ENCODE assay signal across 1 cellular context in the genomic region with DNA sequence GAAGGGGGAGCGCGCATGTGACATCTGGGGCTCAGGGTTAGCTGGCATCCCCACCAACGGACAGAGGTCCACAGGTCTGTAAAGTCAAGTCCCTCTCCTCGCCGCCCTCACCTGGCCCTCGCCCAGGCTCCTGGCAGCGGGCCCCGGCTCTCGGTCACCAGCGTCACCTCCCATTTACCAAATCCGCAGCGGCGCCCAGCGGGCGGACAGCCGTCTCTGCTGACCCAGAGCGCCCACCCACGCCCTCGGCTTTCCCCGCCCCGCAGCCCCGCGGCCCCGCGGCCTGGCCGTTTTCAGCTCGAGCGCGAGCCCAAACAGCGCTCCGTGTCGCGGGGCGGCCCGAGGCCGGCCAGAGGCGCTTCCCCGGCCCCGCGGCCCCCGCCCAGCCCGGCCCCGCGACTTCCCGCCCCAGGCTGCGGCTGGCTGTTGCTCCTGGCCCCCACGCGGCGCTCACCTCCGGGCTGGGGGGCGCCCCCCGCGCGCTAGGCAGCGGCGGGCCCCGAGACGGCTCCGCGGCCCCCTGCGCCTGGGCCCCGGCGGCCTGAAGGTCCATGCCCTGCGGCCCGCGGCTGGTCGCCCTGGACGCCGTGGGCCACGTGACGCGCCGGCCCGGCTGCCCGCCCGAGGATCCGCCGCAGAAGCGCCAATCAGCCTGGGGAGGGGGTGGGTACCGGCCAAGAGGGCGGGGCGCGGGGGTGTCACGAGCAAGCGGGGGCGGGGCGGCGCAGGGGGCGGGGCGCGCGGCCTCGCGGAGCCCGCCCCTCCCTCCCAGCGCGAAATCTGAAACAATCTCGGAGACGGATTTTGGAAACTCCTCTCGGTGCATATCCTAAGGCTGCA.
TF ChIP-seq lines count a peak whose summit lies in the region.

A gene with protein sequence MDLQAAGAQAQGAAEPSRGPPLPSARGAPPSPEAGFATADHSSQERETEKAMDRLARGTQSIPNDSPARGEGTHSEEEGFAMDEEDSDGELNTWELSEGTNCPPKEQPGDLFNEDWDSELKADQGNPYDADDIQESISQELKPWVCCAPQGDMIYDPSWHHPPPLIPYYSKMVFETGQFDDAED (minus strand): TSS at position 598 of the 840 bp plus-strand sequence. CDS start 45 bp downstream, at position 553.

TF ChIP-seq in SK-N-SH, 30 proteins besides CTCF, POLR2A, EP300 and RAD21 (continued from another document):
- TF ChIP-seq, protein P1, sequence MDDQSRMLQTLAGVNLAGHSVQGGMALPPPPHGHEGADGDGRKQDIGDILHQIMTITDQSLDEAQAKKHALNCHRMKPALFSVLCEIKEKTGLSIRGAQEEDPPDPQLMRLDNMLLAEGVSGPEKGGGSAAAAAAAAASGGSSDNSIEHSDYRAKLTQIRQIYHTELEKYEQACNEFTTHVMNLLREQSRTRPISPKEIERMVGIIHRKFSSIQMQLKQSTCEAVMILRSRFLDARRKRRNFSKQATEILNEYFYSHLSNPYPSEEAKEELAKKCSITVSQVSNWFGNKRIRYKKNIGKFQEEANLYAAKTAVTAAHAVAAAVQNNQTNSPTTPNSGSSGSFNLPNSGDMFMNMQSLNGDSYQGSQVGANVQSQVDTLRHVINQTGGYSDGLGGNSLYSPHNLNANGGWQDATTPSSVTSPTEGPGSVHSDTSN (IDR thresholded peaks at IDR 0.05): peak; percentile 60
- no peak for TF ChIP-seq TEAD4 (IDR thresholded peaks at IDR 0.05; ENCODE audit: borderline replicate concordance, insufficient read depth)
- TF ChIP-seq, protein P2, sequence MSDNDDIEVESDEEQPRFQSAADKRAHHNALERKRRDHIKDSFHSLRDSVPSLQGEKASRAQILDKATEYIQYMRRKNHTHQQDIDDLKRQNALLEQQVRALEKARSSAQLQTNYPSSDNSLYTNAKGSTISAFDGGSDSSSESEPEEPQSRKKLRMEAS (IDR thresholded peaks at IDR 0.05; ENCODE audit: low read depth): peak; percentile 74; the same call in 1 of the 2 replicates
- no peak for TF ChIP-seq FOSL2 (IDR thresholded peaks at IDR 0.05; ENCODE audit: borderline replicate concordance, low read depth)
- TF ChIP-seq ELF1 (IDR thresholded peaks at IDR 0.05): no peak
- TF ChIP-seq, protein P3, sequence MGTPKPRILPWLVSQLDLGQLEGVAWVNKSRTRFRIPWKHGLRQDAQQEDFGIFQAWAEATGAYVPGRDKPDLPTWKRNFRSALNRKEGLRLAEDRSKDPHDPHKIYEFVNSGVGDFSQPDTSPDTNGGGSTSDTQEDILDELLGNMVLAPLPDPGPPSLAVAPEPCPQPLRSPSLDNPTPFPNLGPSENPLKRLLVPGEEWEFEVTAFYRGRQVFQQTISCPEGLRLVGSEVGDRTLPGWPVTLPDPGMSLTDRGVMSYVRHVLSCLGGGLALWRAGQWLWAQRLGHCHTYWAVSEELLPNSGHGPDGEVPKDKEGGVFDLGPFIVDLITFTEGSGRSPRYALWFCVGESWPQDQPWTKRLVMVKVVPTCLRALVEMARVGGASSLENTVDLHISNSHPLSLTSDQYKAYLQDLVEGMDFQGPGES (IDR thresholded peaks at IDR 0.05; ENCODE audit: low read depth, low read length): no peak
- TF ChIP-seq SIN3A (IDR thresholded peaks at IDR 0.05; ENCODE audit: borderline replicate concordance, low read depth, low read length): peak; percentile 92; the same call in 1 of the 2 replicates
- TF ChIP-seq, protein P4, sequence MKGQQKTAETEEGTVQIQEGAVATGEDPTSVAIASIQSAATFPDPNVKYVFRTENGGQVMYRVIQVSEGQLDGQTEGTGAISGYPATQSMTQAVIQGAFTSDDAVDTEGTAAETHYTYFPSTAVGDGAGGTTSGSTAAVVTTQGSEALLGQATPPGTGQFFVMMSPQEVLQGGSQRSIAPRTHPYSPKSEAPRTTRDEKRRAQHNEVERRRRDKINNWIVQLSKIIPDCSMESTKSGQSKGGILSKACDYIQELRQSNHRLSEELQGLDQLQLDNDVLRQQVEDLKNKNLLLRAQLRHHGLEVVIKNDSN (IDR thresholded peaks at IDR 0.05; ENCODE audit: borderline replicate concordance, low read depth): peak; percentile 91
- TF ChIP-seq, protein P5, sequence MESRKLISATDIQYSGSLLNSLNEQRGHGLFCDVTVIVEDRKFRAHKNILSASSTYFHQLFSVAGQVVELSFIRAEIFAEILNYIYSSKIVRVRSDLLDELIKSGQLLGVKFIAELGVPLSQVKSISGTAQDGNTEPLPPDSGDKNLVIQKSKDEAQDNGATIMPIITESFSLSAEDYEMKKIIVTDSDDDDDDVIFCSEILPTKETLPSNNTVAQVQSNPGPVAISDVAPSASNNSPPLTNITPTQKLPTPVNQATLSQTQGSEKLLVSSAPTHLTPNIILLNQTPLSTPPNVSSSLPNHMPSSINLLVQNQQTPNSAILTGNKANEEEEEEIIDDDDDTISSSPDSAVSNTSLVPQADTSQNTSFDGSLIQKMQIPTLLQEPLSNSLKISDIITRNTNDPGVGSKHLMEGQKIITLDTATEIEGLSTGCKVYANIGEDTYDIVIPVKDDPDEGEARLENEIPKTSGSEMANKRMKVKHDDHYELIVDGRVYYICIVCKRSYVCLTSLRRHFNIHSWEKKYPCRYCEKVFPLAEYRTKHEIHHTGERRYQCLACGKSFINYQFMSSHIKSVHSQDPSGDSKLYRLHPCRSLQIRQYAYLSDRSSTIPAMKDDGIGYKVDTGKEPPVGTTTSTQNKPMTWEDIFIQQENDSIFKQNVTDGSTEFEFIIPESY (IDR thresholded peaks at IDR 0.05; ENCODE audit: borderline replicate concordance, low read depth): no peak
- no peak for TF ChIP-seq CHD2 (IDR thresholded peaks at IDR 0.05; ENCODE audit: low read length, partially characterized antibody)
- peak; percentile 19; the same call in 1 of the 2 replicates for TF ChIP-seq POLR2AphosphoS5 (IDR thresholded peaks at IDR 0.05; ENCODE audit: low read depth, low read length)
- no peak for TF ChIP-seq MEF2A (IDR thresholded peaks at IDR 0.05; ENCODE audit: borderline replicate concordance, low read depth)
- TF ChIP-seq NFIC (IDR thresholded peaks at IDR 0.05; ENCODE audit: borderline replicate concordance): 0 out of 2 replicates have a peak, but pooled peaks have one; percentile 7
- no peak for TF ChIP-seq RXRA (IDR thresholded peaks at IDR 0.05; ENCODE audit: borderline replicate concordance, low read depth)
- TF ChIP-seq FOXM1 (IDR thresholded peaks at IDR 0.05; ENCODE audit: low read depth): no peak
- TF ChIP-seq MXI1 (IDR thresholded peaks at IDR 0.05; ENCODE audit: low read depth, low read length): peak; percentile 81
- no peak for TF ChIP-seq GABPA (IDR thresholded peaks at IDR 0.05; ENCODE audit: low read depth)
